Comparison of ENCODE assay signal across 28 cellular contexts in genomic region chr6:89042664-89043063, GRCh38.
"Had no signal": no experiment of that assay in that cellular context is flagged by ENCODE, and none has a peak within 500 bp of the region (broad histone marks: within the 10 kb centered on the region; RNA-seq: fewer than 3 reads in every experiment).

No MANE protein-coding gene starts in this region.

- H3K4me1 ChIP-seq: sigmoid colon, uterus had no signal

- DNase-seq: activated CD4-positive, alpha-beta T cell treated with anti-CD3 and anti-CD28 coated beads for 48 hours; activated CD4-positive, alpha-beta T cell treated with anti-CD3 and anti-CD28 coated beads, Interleukin-2, amount 50 U/mL, for 48 hours; activated CD8-positive, alpha-beta memory T cell treated with anti-CD3 and anti-CD28 coated beads for 24 hours; activated gamma-delta T cell; activated naive CD4-positive, alpha-beta T cell treated with anti-CD3 and anti-CD28 coated beads, Interleukin-2, amount 50 U/mL, for 16 hours; anterior cingulate cortex; endodermal cell; foreskin fibroblast; heart left ventricle; hypothalamus; immature natural killer cell; kidney; naive B cell; nephron progenitor cell; ovary; retina; sigmoid colon; small intestine; stimulated activated CD4-positive, alpha-beta T cell treated with anti-CD3 and anti-CD28 coated beads, Interleukin-4, amount 100 ng/mL, for 24 hours; trophoblast cell; uterus; WERI-Rb-1 had no signal

- H3K9me3 ChIP-seq: ovary, uterus had no signal

- H3K36me3 ChIP-seq: heart left ventricle, ovary, sigmoid colon, thoracic aorta, uterus, WERI-Rb-1 had no signal

- H3K27me3 ChIP-seq: heart left ventricle, ovary, sigmoid colon, uterus had no signal

- ATAC-seq: activated CD4-positive, CD25-positive, alpha-beta regulatory T cell treated with anti-CD3 and anti-CD28 coated beads, Interleukin-2, amount 50 U/mL, for 24 hours; esophagus mucosa; heart left ventricle; stimulated activated effector memory CD8-positive, alpha-beta T cell treated with anti-CD3 and anti-CD28 coated beads, Interleukin-12 subunit alpha, Interleukin-12 subunit beta, amount 100 ng/mL, for 72 hours had no signal

- H3K27ac ChIP-seq: heart left ventricle, ovary, sigmoid colon, thoracic aorta, uterus, WERI-Rb-1 had no signal

- H3K4me3 ChIP-seq: heart left ventricle, ovary, sigmoid colon, thoracic aorta, uterus had no signal

- FAIRE-seq: bronchial epithelial cell, kidney, small intestine, TTC549 had no signal
